8 cellular contexts compared by ENCODE assay signal in genomic region chr9:16039103-16039987, GRCh38.
DNase-seq lines count a peak whose midpoint lies in the region; ATAC-seq and TF ChIP-seq lines count a peak whose summit lies in the region.

No MANE protein-coding gene starts in this region.

- no peaks in the 10 kb centered on the region for H3K9me3 ChIP-seq in ovary

- no peak for TF ChIP-seq POLR2A in ovary (IDR thresholded peaks at IDR 0.05)

- no peaks in the 10 kb centered on the region for H3K27me3 ChIP-seq in dorsolateral prefrontal cortex
- H3K27me3 ChIP-seq in ovary, result no peaks in the 10 kb centered on the region

- H3K4me3 ChIP-seq in dorsolateral prefrontal cortex (no peak overlapping the region), ovary (no peak overlapping the region)

- H3K27ac ChIP-seq in dorsolateral prefrontal cortex, result peak overlapping the region in 2 of 59 donors; percentile 3 to 29
- no peak overlapping the region for H3K27ac ChIP-seq in ovary

- ATAC-seq in HG03469 (IDR thresholded peaks at IDR 0.05; ENCODE audit: unreplicated experiment), result no peak
- no peak for ATAC-seq in HG02981 (IDR thresholded peaks at IDR 0.05; ENCODE audit: unreplicated experiment)

- in situ Hi-C loops in KBM-7 (cut with MboI; ENCODE audit: low pct_unique_long_range_greater_than_20kb, low sequenced_read_pairs), result no loop called here

- WGBS in ovary, 3 donors, result 40 to 47% (median 40%) methylated on average over 12 of the region's 12 CpGs

- no peaks in the 10 kb centered on the region for H3K36me3 ChIP-seq in ovary

- TF ChIP-seq EP300 in ovary (IDR thresholded peaks at IDR 0.05), result no peak

- H3K4me1 ChIP-seq in ovary (ENCODE audit: insufficient read depth), result peaks cover 11% of the 10 kb centered on the region

- TF ChIP-seq CTCF in GM20000 (IDR thresholded peaks at IDR 0.05; ENCODE audit: extremely low read depth, missing control alignments) (peak; percentile 50), dorsolateral prefrontal cortex (IDR thresholded peaks at IDR 0.05 in 54 of 56, conservative IDR thresholded peaks at IDR 0.05 in 2 of 56; ENCODE audit: low read depth in 1 of 56, partially characterized antibody in 56 of 56) (peak in 31 of 56 donors; percentile 8 to 58 (median 36)), ovary (IDR thresholded peaks at IDR 0.05) (peak in 2 of 3 donors; percentile 7 to 48)

- DNase-seq in GM20000 (ENCODE audit: low spot score), result no peak
- peak; percentile 53 for DNase-seq in KBM-7
- DNase-seq in dorsolateral prefrontal cortex, result peak in 3 of 10 donors; percentile 50 to 56 (median 56)
- peak; percentile 57 to 82 (median 64) for DNase-seq in ovary
- no peak for DNase-seq in posterior vena cava (ENCODE audit: low spot score)
- no peak for DNase-seq in OCI-M2 (lab: John Stamatoyannopoulos, UW; ENCODE audit: unreplicated experiment)

- intact Hi-C loops in dorsolateral prefrontal cortex (cut with DNase I), result no loop called here
- intact Hi-C loops in ovary (cut with DNase I), result no loop called here
- intact Hi-C loops in posterior vena cava (cut with DNase I), result no loop called here

Comparison
In these comparisons a context has a peak if more than half of its experiments do, and no peak if none do; other contexts are left out.
1. DNase-seq: peak in KBM-7 (single experiment) and ovary (5 of 5); none in GM20000 (single experiment), posterior vena cava (single experiment) and OCI-M2 (single experiment).
2. Peak in every context shown above with its lines, with median percentiles within 50 percentile points of each other: CTCF ChIP-seq.